In genomic region chr12:45989277-45989856, GRCh38 we compare ENCODE assay signal across 8 cellular contexts. TPM values are rescaled to one million over a fixed set of nuclear protein-coding genes. Genes with fewer than 3 reads are reported as not detected.
DNase-seq lines count a peak whose midpoint lies in the region; ATAC-seq, FAIRE-seq and TF ChIP-seq lines count a peak whose summit lies in the region.

No MANE protein-coding gene starts in this region.

- H3K4me3 ChIP-seq in BLaER1 treated with 17β-estradiol and CSF1 and Interleukin-3, amounts not matched to agents 10 nM and 100 nM, result peak overlapping the region; percentile 83 to 98 (median 95)
- peak overlapping the region; percentile 93 for H3K4me3 ChIP-seq in endocrine pancreas (ENCODE audit: control insufficient read depth, insufficient read depth, low read length)

- H3K27me3 ChIP-seq in BLaER1 treated with 17β-estradiol and CSF1 and Interleukin-3, amounts not matched to agents 10 nM and 100 nM, result no peaks in the 10 kb centered on the region
- no peaks in the 10 kb centered on the region for H3K27me3 ChIP-seq in endocrine pancreas (ENCODE audit: control insufficient read depth, insufficient read depth, low read length)

- H3K27me3 Mint-ChIP-seq in naive B cell, result no peaks in the 10 kb centered on the region

- TF ChIP-seq CTCF in RWPE1 (conservative IDR thresholded peaks at IDR 0.05; ENCODE audit: low read depth), result no peak

- FAIRE-seq in H54 (lab: Jason Lieb, UNC), result no peak

- peak overlapping the region; percentile 71 to 96 (median 84) for H3K4me2 ChIP-seq in BLaER1 treated with 17β-estradiol and CSF1 and Interleukin-3, amounts not matched to agents 10 nM and 100 nM

- H3K4me1 ChIP-seq in BLaER1 treated with 17β-estradiol and CSF1 and Interleukin-3, amounts not matched to agents 10 nM and 100 nM, result peaks cover 48 to 62% (median 55%) of the 10 kb centered on the region in 10 experiments
- H3K4me1 ChIP-seq in endocrine pancreas (ENCODE audit: control insufficient read depth, insufficient read depth, low read length), result peaks cover 19% of the 10 kb centered on the region

- TF ChIP-seq POLR2A in H54 (IDR thresholded peaks at IDR 0.05; ENCODE audit: low read depth, low read length), result no peak

- peaks cover 25 to 54% (median 50%) of the 10 kb centered on the region in 11 experiments; a peak in 20 of 22 replicates for H4K20me1 ChIP-seq in BLaER1 treated with 17β-estradiol and CSF1 and Interleukin-3, amounts not matched to agents 10 nM and 100 nM

- H3K27ac Mint-ChIP-seq in naive B cell, result peak overlapping the region; percentile 95 to 100 (median 100)

- peaks cover 0 to 18% (median 11%) of the 10 kb centered on the region in 11 experiments; a peak in 8 of 22 replicates for H3K9me3 ChIP-seq in BLaER1 treated with 17β-estradiol and CSF1 and Interleukin-3, amounts not matched to agents 10 nM and 100 nM (replicated peaks in 1 of 11)
- H3K9me3 ChIP-seq in endocrine pancreas (ENCODE audit: control insufficient read depth, low read length), result no peaks in the 10 kb centered on the region

- H3K36me3 Mint-ChIP-seq in naive B cell, result peaks cover 13 to 21% of the 10 kb centered on the region in 2 donors

- H3K36me3 ChIP-seq in BLaER1 treated with 17β-estradiol and CSF1 and Interleukin-3, amounts not matched to agents 10 nM and 100 nM, result peaks cover 6 to 38% (median 25%) of the 10 kb centered on the region in 11 experiments; a peak in 21 of 22 replicates
- H3K36me3 ChIP-seq in endocrine pancreas (ENCODE audit: control insufficient read depth, insufficient read depth, low read length), result no peaks in the 10 kb centered on the region

- CTCF ChIA-PET in RWPE1 (lab: Yijun Ruan, JAX), result interaction anchor here (0.6 kb wide), 2 partner anchors 604 to 761 kb away, joined by 3 to 4 read pairs; no protein-coding TSS in a partner anchor

- ATAC-seq in GM18861 (IDR thresholded peaks at IDR 0.05; ENCODE audit: unreplicated experiment) (peak; percentile 3), HG03097 (IDR thresholded peaks at IDR 0.05; ENCODE audit: low FRiP score, unreplicated experiment) (peak; percentile 9), naive B cell (ENCODE audit: low read depth in 2 of 2) (peak; percentile 8 to 18), GM21526 (IDR thresholded peaks at IDR 0.05; ENCODE audit: low FRiP score, unreplicated experiment) (no peak)

- DNase-seq in RWPE1 (ENCODE audit: low spot score) (peak; percentile 9), naive B cell (peak; percentile 59), H54 (ENCODE audit: insufficient read length, low spot score) (no peak)

- peak overlapping the region; percentile 96 to 99 (median 99) for H3K9ac ChIP-seq in BLaER1 treated with 17β-estradiol and CSF1 and Interleukin-3, amounts not matched to agents 10 nM and 100 nM
- peak overlapping the region; percentile 97 for H3K9ac ChIP-seq in endocrine pancreas (ENCODE audit: control insufficient read depth, insufficient read depth, low read length)

- peak overlapping the region; percentile 98 to 100 (median 99) for H3K27ac ChIP-seq in BLaER1 treated with 17β-estradiol and CSF1 and Interleukin-3, amounts not matched to agents 10 nM and 100 nM
- H3K27ac ChIP-seq in RWPE1, result peak overlapping the region; percentile 99

- peak overlapping the region; percentile 91 to 100 (median 98) for H3K4me3 Mint-ChIP-seq in naive B cell

- peaks cover 48 to 67% (median 59%) of the 10 kb centered on the region in 3 donors for H3K4me1 Mint-ChIP-seq in naive B cell

- peaks cover 0 to 6% (median 0%) of the 10 kb centered on the region in 7 donors for H3K9me3 Mint-ChIP-seq in naive B cell

- POLR2A ChIA-PET in RWPE1 (lab: Yijun Ruan, JAX; ENCODE audit: low non-redundant PET), result interaction anchor here (0.7 kb wide), 1 partner anchor 12 kb away, joined by 4 read pairs; no protein-coding TSS in a partner anchor

RNA-seq across cellular contexts. Expression of gene SCAF11, which starts 1.0 kb away (rescaled TPM):
- 100 to 1,000 TPM in 5 of 6 donors, 10 to 100 TPM in 1; 68.4 to 152 (median 120) TPM for polyA plus RNA-seq in naive B cell (ENCODE audit: low read depth in 6 of 6)
